ENCODE assay signal across 40 cellular contexts in genomic region chr20:4772132-4772531, GRCh38. TPM values are rescaled to one million over a fixed set of nuclear protein-coding genes. Genes with fewer than 3 reads are reported as not detected.
"Had no signal": no experiment of that assay in that cellular context is flagged by ENCODE, and none has a peak within 500 bp of the region (broad histone marks: within the 10 kb centered on the region; RNA-seq: fewer than 3 reads in every experiment).

No MANE protein-coding gene starts in this region.

- FAIRE-seq: astrocyte, bronchial epithelial cell had no signal

- H3K4me1 ChIP-seq: adrenal gland, ascending aorta, body of pancreas, breast epithelium had no signal

- H3K27me3 Mint-ChIP-seq: activated naive CD4-positive, alpha-beta T cell treated with anti-CD3 and anti-CD28 coated beads, Interleukin-2, amount 50 U/mL, for 24 hours; activated naive CD8-positive, alpha-beta T cell; activated naive CD8-positive, alpha-beta T cell treated with anti-CD3 and anti-CD28 coated beads for 36 hours; activated naive CD8-positive, alpha-beta T cell treated with anti-CD3 and anti-CD28 coated beads, Interleukin-2, amount 50 U/mL, for 24 hours; activated T-cell treated with anti-CD3 and anti-CD28 coated beads, Interleukin-2, amount 50 U/mL, for 24 hours; activated T-helper 17 cell treated with anti-CD3 and anti-CD28 coated beads, Interleukin-2, amount 50 U/mL, for 72 hours; central memory CD8-positive, alpha-beta T cell had no signal

- H3K4me1 Mint-ChIP-seq: activated naive CD4-positive, alpha-beta T cell treated with anti-CD3 and anti-CD28 coated beads, Interleukin-2, amount 10 ng/mL, durations not matched to agents 7 days and 5 days; activated naive CD4-positive, alpha-beta T cell treated with anti-CD3 and anti-CD28 coated beads, Interleukin-2, amount 50 U/mL, for 24 hours; activated naive CD8-positive, alpha-beta T cell treated with anti-CD3 and anti-CD28 coated beads for 36 hours; activated naive CD8-positive, alpha-beta T cell treated with anti-CD3 and anti-CD28 coated beads, Interleukin-2, amount 10 ng/mL, durations not matched to agents 7 days and 5 days; activated naive CD8-positive, alpha-beta T cell treated with anti-CD3 and anti-CD28 coated beads, Interleukin-2, amount 50 U/mL, for 24 hours; activated T-helper 17 cell treated with anti-CD3 and anti-CD28 coated beads, Interleukin-2, amount 50 U/mL, for 72 hours; brain; central memory CD8-positive, alpha-beta T cell had no signal

- H3K36me3 Mint-ChIP-seq: brain had no signal

- H3K36me3 ChIP-seq: adrenal gland, ascending aorta, brain microvascular endothelial cell, breast epithelium, cardiac muscle cell had no signal

- H3K27ac ChIP-seq: adrenal gland, ascending aorta, body of pancreas, brain microvascular endothelial cell, breast epithelium, cardiac muscle cell had no signal

- H3K4me3 ChIP-seq: adrenal gland, ascending aorta, body of pancreas, breast epithelium, cardiac muscle cell had no signal

- H3K4me3 Mint-ChIP-seq: activated naive CD4-positive, alpha-beta T cell treated with anti-CD3 and anti-CD28 coated beads for 36 hours; activated naive CD4-positive, alpha-beta T cell treated with anti-CD3 and anti-CD28 coated beads, Interleukin-2, amount 10 ng/mL, durations not matched to agents 7 days and 5 days; activated naive CD4-positive, alpha-beta T cell treated with anti-CD3 and anti-CD28 coated beads, Interleukin-2, amount 50 U/mL, for 24 hours; activated naive CD8-positive, alpha-beta T cell; activated naive CD8-positive, alpha-beta T cell treated with anti-CD3 and anti-CD28 coated beads for 36 hours; activated naive CD8-positive, alpha-beta T cell treated with anti-CD3 and anti-CD28 coated beads, Interleukin-2, amount 10 ng/mL, durations not matched to agents 7 days and 5 days; activated naive CD8-positive, alpha-beta T cell treated with anti-CD3 and anti-CD28 coated beads, Interleukin-2, amount 50 U/mL, for 24 hours; activated T-cell treated with anti-CD3 and anti-CD28 coated beads, Interleukin-2, amount 50 U/mL, for 24 hours; activated T-cell treated with anti-CD3 and anti-CD28 coated beads, Interleukin-2, amount 50 U/mL, for 4 hours; activated T-helper 1 cell treated with anti-CD3 and anti-CD28 coated beads, Interleukin-12 subunit alpha, Interleukin-12 subunit beta, Interleukin-2, Interleukin-4 antibody, amounts not matched to agents 30 ng/mL and 10 ng/mL and 1 ng/mL, durations not matched to agents 14 hours and 24 hours and 36 hours; activated T-helper 17 cell treated with anti-CD3 and anti-CD28 coated beads, Interleukin-2, amount 50 U/mL, for 72 hours; brain; central memory CD8-positive, alpha-beta T cell had no signal

- DNase-seq: activated effector memory CD4-positive, alpha-beta T cell treated with anti-CD3 and anti-CD28 coated beads, Interleukin-2, amount 50 U/mL, for 16 hours; activated effector memory CD4-positive, alpha-beta T cell treated with Interleukin-2 at 50 U/mL for 16 hours; activated gamma-delta T cell; activated gamma-delta T cell treated with Interleukin-2 at 50 U/mL for 16 hours; activated naive CD4-positive, alpha-beta T cell; activated naive CD4-positive, alpha-beta T cell treated with anti-CD3 and anti-CD28 coated beads for 36 hours; activated naive CD4-positive, alpha-beta T cell treated with anti-CD3 and anti-CD28 coated beads, Interleukin-2, amount 10 ng/mL, durations not matched to agents 7 days and 5 days; activated naive CD4-positive, alpha-beta T cell treated with anti-CD3 and anti-CD28 coated beads, Interleukin-2, amount 50 U/mL, for 16 hours; activated naive CD4-positive, alpha-beta T cell treated with Interleukin-2 at 50 U/mL for 16 hours; activated naive CD8-positive, alpha-beta T cell treated with anti-CD3 and anti-CD28 coated beads for 36 hours; activated naive CD8-positive, alpha-beta T cell treated with anti-CD3 and anti-CD28 coated beads, Interleukin-2, amount 10 ng/mL, durations not matched to agents 7 days and 5 days; activated naive CD8-positive, alpha-beta T cell treated with anti-CD3 and anti-CD28 coated beads, Interleukin-2, amount 50 U/mL, for 24 hours; activated T-cell treated with anti-CD3 and anti-CD28 coated beads, Interleukin-2, amount 50 U/mL, for 1 hour; activated T-cell treated with anti-CD3 and anti-CD28 coated beads, Interleukin-2, amount 50 U/mL, for 24 hours; activated T-cell treated with anti-CD3 and anti-CD28 coated beads, Interleukin-2, amount 50 U/mL, for 4 hours; activated T-cell treated with anti-CD3 and anti-CD28 coated beads, Interleukin-2, amount 50 U/mL, for 48 hours; adrenal gland; amniotic stem cell; amygdala; anterior cingulate cortex; aorta; body of pancreas; brain microvascular endothelial cell; caudate nucleus; central memory CD4-positive, alpha-beta T cell; cerebellar nuclear complex had no signal

- H3K9me3 ChIP-seq: ascending aorta, body of pancreas had no signal

- H3K27me3 ChIP-seq: adrenal gland, ascending aorta, body of pancreas, brain microvascular endothelial cell, breast epithelium, cardiac muscle cell had no signal

- H3K27ac Mint-ChIP-seq: activated naive CD4-positive, alpha-beta T cell treated with anti-CD3 and anti-CD28 coated beads for 36 hours; activated naive CD4-positive, alpha-beta T cell treated with anti-CD3 and anti-CD28 coated beads, Interleukin-2, amount 10 ng/mL, durations not matched to agents 7 days and 5 days; activated naive CD4-positive, alpha-beta T cell treated with anti-CD3 and anti-CD28 coated beads, Interleukin-2, amount 50 U/mL, for 24 hours; activated naive CD4-positive, alpha-beta T cell treated with anti-CD3 and anti-CD28 coated beads, Interleukin-2, amount 50 U/mL, for 72 hours; activated naive CD8-positive, alpha-beta T cell treated with anti-CD3 and anti-CD28 coated beads for 36 hours; activated naive CD8-positive, alpha-beta T cell treated with anti-CD3 and anti-CD28 coated beads, Interleukin-2, amount 50 U/mL, for 24 hours; activated T-cell treated with anti-CD3 and anti-CD28 coated beads, Interleukin-2, amount 50 U/mL, for 24 hours; activated T-helper 1 cell treated with anti-CD3 and anti-CD28 coated beads, Interleukin-12 subunit alpha, Interleukin-12 subunit beta, Interleukin-2, Interleukin-4 antibody, amounts not matched to agents 30 ng/mL and 10 ng/mL and 1 ng/mL, durations not matched to agents 14 hours and 24 hours and 36 hours; activated T-helper 17 cell treated with anti-CD3 and anti-CD28 coated beads, Interleukin-2, amount 50 U/mL, for 72 hours; activated T-helper 2 cell treated with anti-CD3 and anti-CD28 coated beads, Interferon-gamma antibody, Interleukin-2, Interleukin-4, amounts not matched to agents 10 μg/mL and 5 μg/mL and 100 μg/mL, durations not matched to agents 14 hours and 24 hours and 36 hours; brain had no signal

- ATAC-seq: activated naive CD4-positive, alpha-beta T cell treated with anti-CD3 and anti-CD28 coated beads, Interleukin-2, amount 50 U/mL, for 72 hours; activated naive CD8-positive, alpha-beta T cell treated with anti-CD3 and anti-CD28 coated beads, Interleukin-2, amount 50 U/mL, for 24 hours; activated T-cell treated with anti-CD3 and anti-CD28 coated beads, Interleukin-2, amount 50 U/mL, for 4 hours; activated T-helper 17 cell treated with anti-CD3 and anti-CD28 coated beads, Interleukin-2, amount 50 U/mL, for 72 hours; body of pancreas had no signal

RNA-seq across cellular contexts. Expression of gene PRND, which starts 50.4 kb away (rescaled TPM):
- total RNA-seq: activated naive CD4-positive, alpha-beta T cell treated with anti-CD3 and anti-CD28 coated beads for 36 hours; activated naive CD4-positive, alpha-beta T cell treated with anti-CD3 and anti-CD28 coated beads, Interleukin-2, amount 50 U/mL, for 72 hours; activated naive CD8-positive, alpha-beta T cell treated with anti-CD3 and anti-CD28 coated beads for 36 hours; activated naive CD8-positive, alpha-beta T cell treated with anti-CD3 and anti-CD28 coated beads, Interleukin-2, amount 10 ng/mL, durations not matched to agents 7 days and 5 days; activated T-cell treated with anti-CD3 and anti-CD28 coated beads, Interleukin-2, amount 50 U/mL, for 4 hours; activated T-helper 1 cell treated with anti-CD3 and anti-CD28 coated beads, Interleukin-12 subunit alpha, Interleukin-12 subunit beta, Interleukin-2, Interleukin-4 antibody, amounts not matched to agents 30 ng/mL and 10 ng/mL and 1 ng/mL, durations not matched to agents 14 hours and 24 hours and 36 hours; activated T-helper 17 cell treated with anti-CD3 and anti-CD28 coated beads, Interleukin-2, amount 50 U/mL, for 72 hours; activated T-helper 2 cell treated with anti-CD3 and anti-CD28 coated beads, Interferon-gamma antibody, Interleukin-2, Interleukin-4, amounts not matched to agents 10 μg/mL and 5 μg/mL and 100 μg/mL, durations not matched to agents 14 hours and 24 hours and 36 hours; adrenal gland; ascending aorta; astrocyte; body of pancreas; breast epithelium; bronchial epithelial cell; chondrocyte had no signal
- polyA plus RNA-seq: adrenal gland, aorta, cardiac muscle cell had no signal
